In the genomic region with DNA sequence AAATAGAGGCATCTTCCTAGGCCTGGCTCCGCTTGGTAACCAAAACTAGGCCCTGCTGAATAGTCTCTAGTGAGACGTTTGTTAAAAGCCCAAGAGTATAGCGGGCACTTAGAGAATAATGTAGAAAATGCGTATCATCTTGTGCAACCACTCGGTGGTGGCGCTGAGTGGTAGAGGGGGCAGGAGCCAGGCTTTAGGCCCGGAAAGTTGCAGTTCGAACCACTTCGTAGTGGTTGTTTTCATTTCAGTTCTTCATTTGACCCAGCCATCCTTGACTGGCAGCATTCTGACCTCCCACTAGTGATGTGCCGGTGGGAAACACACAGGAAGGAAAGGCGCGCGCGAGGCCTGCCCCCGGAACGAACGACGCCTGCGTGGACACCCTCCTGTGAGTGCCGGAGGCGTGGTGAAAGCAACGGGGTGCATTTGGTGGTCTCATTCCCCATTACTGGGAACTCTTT, we compare ENCODE assay signal across 8 cellular contexts. TPM values are rescaled to one million over a fixed set of nuclear protein-coding genes. Genes with fewer than 3 reads are reported as not detected.
DNase-seq lines count a peak whose midpoint lies in the region; ATAC-seq and TF ChIP-seq lines count a peak whose summit lies in the region.
"Had no signal": no experiment of that assay in that cellular context is flagged by ENCODE, and none has a peak within 500 bp of the region (broad histone marks: within the 10 kb centered on the region; RNA-seq: fewer than 3 reads in every experiment).

No MANE protein-coding gene starts in this region.

- no peaks in the 10 kb centered on the region for H3K9me3 ChIP-seq in effector memory CD4-positive, alpha-beta T cell (ENCODE audit: control insufficient read depth, low read length)
- H3K9me3 ChIP-seq: pancreas had no signal

- H3K9me2 ChIP-seq in GM23338 (ENCODE audit: insufficient read depth): no peaks in the 10 kb centered on the region

- intact Hi-C loops in sciatic nerve (cut with DNase I): no loop called here

- 0 out of 2 replicates have a peak, but pooled peaks cover 4% of the 10 kb centered on the region for H3K4me1 ChIP-seq in GM23338 (ENCODE audit: insufficient read depth)
- peaks cover 9% of the 10 kb centered on the region for H3K4me1 ChIP-seq in effector memory CD4-positive, alpha-beta T cell (ENCODE audit: control insufficient read depth, insufficient read depth, low read length, poor library complexity, severe bottlenecking)
- H3K4me1 ChIP-seq: pancreas had no signal

- no peaks in the 10 kb centered on the region for H3K79me2 ChIP-seq in GM23338 (replicated peaks; ENCODE audit: insufficient read depth)

- 0 out of 2 replicates have a peak, but pooled peaks cover 5% of the 10 kb centered on the region for H3F3A ChIP-seq in GM23338 (replicated peaks; ENCODE audit: low read depth)

- H3K27ac Mint-ChIP-seq in GM23338: peak overlapping the region; percentile 93

- no peaks in the 10 kb centered on the region for H3K36me3 Mint-ChIP-seq in GM23338 (ENCODE audit: low read depth)

- H3K36me3 ChIP-seq in GM23338 (ENCODE audit: insufficient read depth): no peaks in the 10 kb centered on the region
- H3K36me3 ChIP-seq in effector memory CD4-positive, alpha-beta T cell (ENCODE audit: control insufficient read depth, insufficient read depth, low read length): no peaks in the 10 kb centered on the region
- H3K36me3 ChIP-seq: pancreas had no signal

- H3K27me3 ChIP-seq in GM23338 (ENCODE audit: insufficient read depth): no peaks in the 10 kb centered on the region
- H3K27me3 ChIP-seq in effector memory CD4-positive, alpha-beta T cell (replicated peaks; ENCODE audit: control insufficient read depth, insufficient read depth, low read length, poor library complexity, severe bottlenecking): peaks cover 5% of the 10 kb centered on the region

- no peaks in the 10 kb centered on the region for H4K20me1 ChIP-seq in GM23338 (replicated peaks; ENCODE audit: insufficient read depth)

- H3K27ac ChIP-seq in GM23338 (ENCODE audit: low read depth): peak overlapping the region; percentile 27
- H3K27ac ChIP-seq in effector memory CD4-positive, alpha-beta T cell (ENCODE audit: insufficient read depth, low read length, poor library complexity, severe bottlenecking): no peak overlapping the region
- H3K27ac ChIP-seq: pancreas had no signal

- peaks cover 4% of the 10 kb centered on the region; the same call in 1 of the 3 replicates for H3K9me3 Mint-ChIP-seq in GM23338

- TF ChIP-seq CTCF in GM23338 (conservative IDR thresholded peaks at IDR 0.05; ENCODE audit: low read depth in 2 of 2): no peak

- peak overlapping the region; percentile 94 for H2AFZ ChIP-seq in GM23338

- H3K4me3 Mint-ChIP-seq in GM23338: peak overlapping the region; percentile 84

- H3K4me3 ChIP-seq in GM23338: peak overlapping the region; percentile 75
- H3K4me3 ChIP-seq in effector memory CD4-positive, alpha-beta T cell (ENCODE audit: insufficient read depth, low read depth, low read length, poor library complexity, severe bottlenecking): peak overlapping the region; percentile 17
- H3K4me3 ChIP-seq: pancreas had no signal

- ATAC-seq in GM23338: peak; percentile 40
- ATAC-seq in sciatic nerve: peak; percentile 58

- peaks cover 10% of the 10 kb centered on the region for H3K4me1 Mint-ChIP-seq in GM23338

- peaks cover 25% of the 10 kb centered on the region for H3K27me3 Mint-ChIP-seq in GM23338 (ENCODE audit: insufficient read depth, low read depth, poor library complexity)

- peak overlapping the region; percentile 75 for H3K4me2 ChIP-seq in GM23338

- DNase-seq in GM23338 (ENCODE audit: low spot score): peak; percentile 52
- peak; percentile 6 for DNase-seq in T follicular helper cell (ENCODE audit: low read depth)
- no peak for DNase-seq in effector memory CD4-positive, alpha-beta T cell
- DNase-seq in sciatic nerve (ENCODE audit: low spot score): no peak
- no peak for DNase-seq in EL
- DNase-seq in HuH-7.5 (ENCODE audit: low spot score): no peak
- no peak for DNase-seq in NCI-H1417 treated with DMSO at 0.1 percent for 48 hours (lab: John Stamatoyannopoulos, UW)

TF ChIP-seq in GM23338, 12 proteins besides CTCF, POLR2A, EP300 and RAD21:
- TF ChIP-seq EZH2 (IDR thresholded peaks at IDR 0.05; ENCODE audit: low read depth, unreplicated experiment) (no peak), EZH2phosphoT487 (IDR thresholded peaks at IDR 0.05; ENCODE audit: unreplicated experiment) (no peak), ZNF114 (CRISPR knock-in tag; IDR thresholded peaks at IDR 0.05) (no peak), CREB1 (CRISPR knock-in tag; IDR thresholded peaks at IDR 0.05; ENCODE audit: low read depth) (no peak), ZNF331 (CRISPR knock-in tag; IDR thresholded peaks at IDR 0.05; ENCODE audit: low read depth) (no peak), STAT1 (IDR thresholded peaks at IDR 0.05; ENCODE audit: unreplicated experiment) (no peak)
- TF ChIP-seq, protein P1, sequence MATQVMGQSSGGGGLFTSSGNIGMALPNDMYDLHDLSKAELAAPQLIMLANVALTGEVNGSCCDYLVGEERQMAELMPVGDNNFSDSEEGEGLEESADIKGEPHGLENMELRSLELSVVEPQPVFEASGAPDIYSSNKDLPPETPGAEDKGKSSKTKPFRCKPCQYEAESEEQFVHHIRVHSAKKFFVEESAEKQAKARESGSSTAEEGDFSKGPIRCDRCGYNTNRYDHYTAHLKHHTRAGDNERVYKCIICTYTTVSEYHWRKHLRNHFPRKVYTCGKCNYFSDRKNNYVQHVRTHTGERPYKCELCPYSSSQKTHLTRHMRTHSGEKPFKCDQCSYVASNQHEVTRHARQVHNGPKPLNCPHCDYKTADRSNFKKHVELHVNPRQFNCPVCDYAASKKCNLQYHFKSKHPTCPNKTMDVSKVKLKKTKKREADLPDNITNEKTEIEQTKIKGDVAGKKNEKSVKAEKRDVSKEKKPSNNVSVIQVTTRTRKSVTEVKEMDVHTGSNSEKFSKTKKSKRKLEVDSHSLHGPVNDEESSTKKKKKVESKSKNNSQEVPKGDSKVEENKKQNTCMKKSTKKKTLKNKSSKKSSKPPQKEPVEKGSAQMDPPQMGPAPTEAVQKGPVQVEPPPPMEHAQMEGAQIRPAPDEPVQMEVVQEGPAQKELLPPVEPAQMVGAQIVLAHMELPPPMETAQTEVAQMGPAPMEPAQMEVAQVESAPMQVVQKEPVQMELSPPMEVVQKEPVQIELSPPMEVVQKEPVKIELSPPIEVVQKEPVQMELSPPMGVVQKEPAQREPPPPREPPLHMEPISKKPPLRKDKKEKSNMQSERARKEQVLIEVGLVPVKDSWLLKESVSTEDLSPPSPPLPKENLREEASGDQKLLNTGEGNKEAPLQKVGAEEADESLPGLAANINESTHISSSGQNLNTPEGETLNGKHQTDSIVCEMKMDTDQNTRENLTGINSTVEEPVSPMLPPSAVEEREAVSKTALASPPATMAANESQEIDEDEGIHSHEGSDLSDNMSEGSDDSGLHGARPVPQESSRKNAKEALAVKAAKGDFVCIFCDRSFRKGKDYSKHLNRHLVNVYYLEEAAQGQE (IDR thresholded peaks at IDR 0.05; ENCODE audit: unreplicated experiment): no peak

RNA-seq across cellular contexts. Expression of gene GPX5, which starts 18.0 kb away (rescaled TPM):
- not detected in 2 replicates for total RNA-seq in GM23338 (2014; rRNA removed; shearing (Covaris generic))
- 0.14 TPM in 1 of 2 replicates, not detected in the other for polyA plus RNA-seq in GM23338 (2016; fragmentation: Nextera tagmentation; extraction: Ambion mirVana)
- not detected for total RNA-seq in sciatic nerve
- total RNA-seq: pancreas had no signal
- polyA plus RNA-seq: pancreas had no signal

RNA-seq across cellular contexts. Expression of gene GPX6, which starts 28.1 kb away (rescaled TPM):
- total RNA-seq in GM23338 (2014; rRNA removed; shearing (Covaris generic)): not detected in 2 replicates
- polyA plus RNA-seq in GM23338 (2016; fragmentation: Nextera tagmentation; extraction: Ambion mirVana): not detected in 2 replicates
- not detected for total RNA-seq in sciatic nerve
- total RNA-seq: pancreas had no signal
- polyA plus RNA-seq: pancreas had no signal

Comparison
In these comparisons a context has a peak if more than half of its experiments do, and no peak if none do; other contexts are left out.
1. DNase-seq: peak in GM23338 (single experiment) and T follicular helper cell (single experiment); none in effector memory CD4-positive, alpha-beta T cell (0 of 3), sciatic nerve (single experiment), EL (single experiment), HuH-7.5 (single experiment) and NCI-H1417 treated with DMSO at 0.1 percent for 48 hours (single experiment).